In the genomic region with DNA sequence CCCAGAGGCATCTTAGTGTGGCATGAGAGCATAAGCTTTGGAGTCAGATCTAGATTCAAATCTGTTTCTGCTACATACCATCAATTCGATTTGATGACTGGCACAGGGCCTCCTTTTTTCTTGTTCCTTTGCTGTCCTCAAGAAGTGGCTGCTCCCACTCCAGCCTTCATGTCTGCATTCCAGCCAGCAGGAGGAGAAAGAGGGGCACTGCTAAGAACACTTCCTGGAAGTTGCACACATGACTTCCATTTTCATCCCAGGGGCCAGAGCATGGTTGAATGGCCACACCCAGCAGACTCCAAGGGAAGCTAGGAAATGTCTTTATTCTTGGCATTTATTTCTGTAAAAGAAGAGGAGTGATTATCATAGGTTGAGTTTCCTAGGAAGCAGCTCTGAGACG, we compare ENCODE assay signal across 18 cellular contexts. TPM values are rescaled to one million over a fixed set of nuclear protein-coding genes. Genes with fewer than 3 reads are reported as not detected.
A peak's percentile ranks its signal among the peaks of the same experiment; 100 is the strongest.
DNase-seq lines count a peak whose midpoint lies in the region; ATAC-seq and TF ChIP-seq lines count a peak whose summit lies in the region.
"Had no signal": no experiment of that assay in that cellular context is flagged by ENCODE, and none has a peak within 500 bp of the region (broad histone marks: within the 10 kb centered on the region; RNA-seq: fewer than 3 reads in every experiment).

No MANE protein-coding gene starts in this region.

- H3K27me3 ChIP-seq in GM23338 (ENCODE audit: insufficient read depth) (no peaks in the 10 kb centered on the region), foreskin keratinocyte (no peaks in the 10 kb centered on the region)

- no peaks in the 10 kb centered on the region for H4K20me1 ChIP-seq in GM23338 (replicated peaks; ENCODE audit: insufficient read depth)

- H3K36me3 ChIP-seq in GM23338 (ENCODE audit: insufficient read depth) = no peaks in the 10 kb centered on the region
- H3K36me3 ChIP-seq: prostate gland had no signal

- H3K4me1 ChIP-seq in GM23338 (ENCODE audit: insufficient read depth) (no peaks in the 10 kb centered on the region), foreskin keratinocyte (peaks cover 25% of the 10 kb centered on the region)
- H3K4me1 ChIP-seq: prostate gland had no signal

- H3K4me3 Mint-ChIP-seq in GM23338 = no peak overlapping the region
- H3K4me3 Mint-ChIP-seq: activated T-cell treated with anti-CD3 and anti-CD28 coated beads, Interleukin-2, amount 50 U/mL, for 24 hours; B cell; stimulated activated effector memory CD8-positive, alpha-beta T cell treated with anti-CD3 and anti-CD28 coated beads, Interleukin-12 subunit alpha, Interleukin-12 subunit beta, amount 100 ng/mL, for 72 hours had no signal

- H3K27me3 Mint-ChIP-seq in GM23338 (ENCODE audit: insufficient read depth, low read depth, poor library complexity) = peaks cover 3% of the 10 kb centered on the region
- H3K27me3 Mint-ChIP-seq: activated T-cell treated with anti-CD3 and anti-CD28 coated beads, Interleukin-2, amount 50 U/mL, for 24 hours; B cell had no signal

- no peak overlapping the region for H3K4me2 ChIP-seq in GM23338

- H3K27ac Mint-ChIP-seq in GM23338 = no peak overlapping the region
- H3K27ac Mint-ChIP-seq: activated T-cell treated with anti-CD3 and anti-CD28 coated beads, Interleukin-2, amount 50 U/mL, for 24 hours; B cell; stimulated activated effector memory CD8-positive, alpha-beta T cell treated with anti-CD3 and anti-CD28 coated beads, Interleukin-12 subunit alpha, Interleukin-12 subunit beta, amount 100 ng/mL, for 72 hours had no signal

- H3F3A ChIP-seq in GM23338 (replicated peaks; ENCODE audit: low read depth) = no peaks in the 10 kb centered on the region

- H3K79me2 ChIP-seq in GM23338 (replicated peaks; ENCODE audit: insufficient read depth) = no peaks in the 10 kb centered on the region

- peaks cover 7% of the 10 kb centered on the region for H3K9me2 ChIP-seq in GM23338 (ENCODE audit: insufficient read depth)

- H3K27ac ChIP-seq in 22Rv1 (no peak overlapping the region), GM23338 (ENCODE audit: low read depth) (no peak overlapping the region), foreskin keratinocyte (no peak overlapping the region)
- H3K27ac ChIP-seq: prostate gland, SK-N-MC had no signal

- ATAC-seq in GM23338 (peak; percentile 77), foreskin keratinocyte (no peak), GM19023 (IDR thresholded peaks at IDR 0.05; ENCODE audit: unreplicated experiment) (no peak)
- ATAC-seq: stimulated activated effector memory CD8-positive, alpha-beta T cell treated with anti-CD3 and anti-CD28 coated beads, Interleukin-12 subunit alpha, Interleukin-12 subunit beta, amount 100 ng/mL, for 72 hours had no signal

- H3K4me1 Mint-ChIP-seq in GM23338 = no peaks in the 10 kb centered on the region
- H3K4me1 Mint-ChIP-seq: stimulated activated effector memory CD8-positive, alpha-beta T cell treated with anti-CD3 and anti-CD28 coated beads, Interleukin-12 subunit alpha, Interleukin-12 subunit beta, amount 100 ng/mL, for 72 hours had no signal

- H3K36me3 Mint-ChIP-seq in GM23338 (ENCODE audit: low read depth) = no peaks in the 10 kb centered on the region; the same call in 2 of the 3 replicates
- H3K36me3 Mint-ChIP-seq: stimulated activated effector memory CD8-positive, alpha-beta T cell treated with anti-CD3 and anti-CD28 coated beads, Interleukin-12 subunit alpha, Interleukin-12 subunit beta, amount 100 ng/mL, for 72 hours had no signal

- H3K4me3 ChIP-seq in GM23338 = no peak overlapping the region
- H3K4me3 ChIP-seq: lung, prostate gland, SK-N-MC had no signal

- peaks cover 8% of the 10 kb centered on the region; the same call in 1 of the 3 replicates for H3K9me3 Mint-ChIP-seq in GM23338

- TF ChIP-seq CTCF in 22Rv1 (IDR thresholded peaks at IDR 0.05) = peak; percentile 30
- TF ChIP-seq CTCF in GM23338 (conservative IDR thresholded peaks at IDR 0.05; ENCODE audit: low read depth in 2 of 2) = peak; percentile 74 to 75
- TF ChIP-seq CTCF in foreskin keratinocyte (conservative IDR thresholded peaks at IDR 0.05) = peak; percentile 48

- DNase-seq in GM23338 (ENCODE audit: low spot score) (peak; percentile 71), RPMI8226 (peak; percentile 16), foreskin keratinocyte (no peak), COR-L47 (lab: John Stamatoyannopoulos, UW) (no peak), superior temporal gyrus (ENCODE audit: extremely low spot score) (no peak), pons (ENCODE audit: low spot score) (no peak)
- DNase-seq: activated T-cell treated with anti-CD3 and anti-CD28 coated beads, Interleukin-2, amount 50 U/mL, for 24 hours; aorta; IMR-90; NCI-H187 treated with DMSO at 0.1 percent for 48 hours; stimulated activated CD4-positive, alpha-beta T cell treated with anti-CD3 and anti-CD28 coated beads, Interleukin-2, amount 100 ng/mL, for 48 hours had no signal

- no peak overlapping the region for H2AFZ ChIP-seq in GM23338

TF ChIP-seq in GM23338, 12 proteins besides CTCF, POLR2A, EP300 and RAD21 (continues in another document):
- no peak for TF ChIP-seq POLR2AphosphoS5 (IDR thresholded peaks at IDR 0.05; ENCODE audit: low read depth)
- no peak for TF ChIP-seq CREB1 (CRISPR knock-in tag; IDR thresholded peaks at IDR 0.05; ENCODE audit: low read depth)
- TF ChIP-seq EZH2 (IDR thresholded peaks at IDR 0.05; ENCODE audit: low read depth, unreplicated experiment) = no peak
- TF ChIP-seq NANOG (IDR thresholded peaks at IDR 0.05; ENCODE audit: borderline replicate concordance) = no peak
- TF ChIP-seq ZNF331 (CRISPR knock-in tag; IDR thresholded peaks at IDR 0.05; ENCODE audit: low read depth) = no peak
- TF ChIP-seq EZH2phosphoT487 (IDR thresholded peaks at IDR 0.05; ENCODE audit: unreplicated experiment) = no peak
- TF ChIP-seq, protein P1, sequence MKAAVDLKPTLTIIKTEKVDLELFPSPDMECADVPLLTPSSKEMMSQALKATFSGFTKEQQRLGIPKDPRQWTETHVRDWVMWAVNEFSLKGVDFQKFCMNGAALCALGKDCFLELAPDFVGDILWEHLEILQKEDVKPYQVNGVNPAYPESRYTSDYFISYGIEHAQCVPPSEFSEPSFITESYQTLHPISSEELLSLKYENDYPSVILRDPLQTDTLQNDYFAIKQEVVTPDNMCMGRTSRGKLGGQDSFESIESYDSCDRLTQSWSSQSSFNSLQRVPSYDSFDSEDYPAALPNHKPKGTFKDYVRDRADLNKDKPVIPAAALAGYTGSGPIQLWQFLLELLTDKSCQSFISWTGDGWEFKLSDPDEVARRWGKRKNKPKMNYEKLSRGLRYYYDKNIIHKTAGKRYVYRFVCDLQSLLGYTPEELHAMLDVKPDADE (IDR thresholded peaks at IDR 0.05) = no peak
- TF ChIP-seq ZNF114 (CRISPR knock-in tag; IDR thresholded peaks at IDR 0.05) = no peak
- no peak for TF ChIP-seq STAT1 (IDR thresholded peaks at IDR 0.05; ENCODE audit: unreplicated experiment)
- TF ChIP-seq, protein P2, sequence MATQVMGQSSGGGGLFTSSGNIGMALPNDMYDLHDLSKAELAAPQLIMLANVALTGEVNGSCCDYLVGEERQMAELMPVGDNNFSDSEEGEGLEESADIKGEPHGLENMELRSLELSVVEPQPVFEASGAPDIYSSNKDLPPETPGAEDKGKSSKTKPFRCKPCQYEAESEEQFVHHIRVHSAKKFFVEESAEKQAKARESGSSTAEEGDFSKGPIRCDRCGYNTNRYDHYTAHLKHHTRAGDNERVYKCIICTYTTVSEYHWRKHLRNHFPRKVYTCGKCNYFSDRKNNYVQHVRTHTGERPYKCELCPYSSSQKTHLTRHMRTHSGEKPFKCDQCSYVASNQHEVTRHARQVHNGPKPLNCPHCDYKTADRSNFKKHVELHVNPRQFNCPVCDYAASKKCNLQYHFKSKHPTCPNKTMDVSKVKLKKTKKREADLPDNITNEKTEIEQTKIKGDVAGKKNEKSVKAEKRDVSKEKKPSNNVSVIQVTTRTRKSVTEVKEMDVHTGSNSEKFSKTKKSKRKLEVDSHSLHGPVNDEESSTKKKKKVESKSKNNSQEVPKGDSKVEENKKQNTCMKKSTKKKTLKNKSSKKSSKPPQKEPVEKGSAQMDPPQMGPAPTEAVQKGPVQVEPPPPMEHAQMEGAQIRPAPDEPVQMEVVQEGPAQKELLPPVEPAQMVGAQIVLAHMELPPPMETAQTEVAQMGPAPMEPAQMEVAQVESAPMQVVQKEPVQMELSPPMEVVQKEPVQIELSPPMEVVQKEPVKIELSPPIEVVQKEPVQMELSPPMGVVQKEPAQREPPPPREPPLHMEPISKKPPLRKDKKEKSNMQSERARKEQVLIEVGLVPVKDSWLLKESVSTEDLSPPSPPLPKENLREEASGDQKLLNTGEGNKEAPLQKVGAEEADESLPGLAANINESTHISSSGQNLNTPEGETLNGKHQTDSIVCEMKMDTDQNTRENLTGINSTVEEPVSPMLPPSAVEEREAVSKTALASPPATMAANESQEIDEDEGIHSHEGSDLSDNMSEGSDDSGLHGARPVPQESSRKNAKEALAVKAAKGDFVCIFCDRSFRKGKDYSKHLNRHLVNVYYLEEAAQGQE (IDR thresholded peaks at IDR 0.05; ENCODE audit: unreplicated experiment) = no peak
- no peak for TF ChIP-seq JUNB (IDR thresholded peaks at IDR 0.05; ENCODE audit: unreplicated experiment)

RNA-seq across cellular contexts. Expression of a gene that starts 50.4 kb away (rescaled TPM):
- 1.1 and 6.2 TPM in 2 replicates for total RNA-seq in GM23338 (2014; rRNA removed; shearing (Covaris generic))
- polyA plus RNA-seq in GM23338 (2016; fragmentation: Nextera tagmentation; extraction: Ambion mirVana) (1.6 and 2.7 TPM in 2 replicates), foreskin keratinocyte (0.16 and 0.36 TPM in 2 replicates)
- 0.61 and 0.63 TPM in 2 replicates for total RNA-seq in foreskin keratinocyte

Comparison
In these comparisons a context has a peak if more than half of its experiments do, and no peak if none do; other contexts are left out.
1. DNase-seq: peak in GM23338 (single experiment) and RPMI8226 (single experiment); none in foreskin keratinocyte (0 of 2), COR-L47 (single experiment), superior temporal gyrus (single experiment) and pons (single experiment).
2. Peak in every context shown above with its lines, with median percentiles within 50 percentile points of each other: CTCF ChIP-seq.